8 cellular contexts compared by ENCODE assay signal in the genomic region with DNA sequence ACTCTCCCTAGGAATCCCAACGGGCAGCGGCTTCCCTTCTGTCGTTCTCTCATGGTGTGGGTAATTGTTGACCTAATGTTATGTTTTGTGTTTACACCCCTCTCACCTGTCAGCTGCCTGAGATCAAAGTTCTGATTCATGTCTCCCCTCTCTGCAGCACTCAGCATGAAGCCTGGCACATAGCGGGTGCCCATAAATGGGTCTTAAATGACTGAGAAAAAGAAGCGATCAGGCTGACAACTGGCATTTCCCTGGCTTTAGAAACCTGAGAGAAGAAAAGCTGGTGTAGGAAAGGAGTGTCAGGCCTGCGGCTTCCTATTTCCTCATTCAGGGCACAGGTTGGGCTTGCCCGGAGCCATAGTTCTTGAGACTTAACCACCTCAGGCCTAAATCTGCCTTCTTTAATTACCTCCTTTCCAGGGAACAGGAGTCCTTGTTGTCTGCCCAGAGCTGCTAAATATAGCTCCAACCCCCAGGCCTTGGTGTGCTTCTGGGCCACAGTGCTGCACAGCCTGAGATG. TPM values are rescaled to one million over a fixed set of nuclear protein-coding genes. Genes with fewer than 3 reads are reported as not detected.
DNase-seq lines count a peak whose midpoint lies in the region; ATAC-seq and TF ChIP-seq lines count a peak whose summit lies in the region.

No MANE protein-coding gene starts in this region.

- peak; percentile 82 for ATAC-seq in SK-N-SH treated with all-trans-retinoic acid at 6 μM for 48 hours
- ATAC-seq in WTC11, result peak; percentile 50
- no peak for ATAC-seq in GM18909 (IDR thresholded peaks at IDR 0.05; ENCODE audit: poor library complexity, unreplicated experiment)
- ATAC-seq in HG03457 (IDR thresholded peaks at IDR 0.05; ENCODE audit: unreplicated experiment), result no peak

- no peaks in the 10 kb centered on the region for H3K9me2 ChIP-seq in SK-N-SH

- H3K27me3 ChIP-seq in SK-N-SH (ENCODE audit: insufficient read depth), result no peaks in the 10 kb centered on the region
- no peaks in the 10 kb centered on the region for H3K27me3 ChIP-seq in testis

- H3K9me3 Mint-ChIP-seq in WTC11, result no peaks in the 10 kb centered on the region
- H3K9me3 Mint-ChIP-seq in immature natural killer cell, result no peaks in the 10 kb centered on the region

- no peak for TF ChIP-seq EP300 in SK-N-SH (IDR thresholded peaks at IDR 0.05; ENCODE audit: borderline replicate concordance in 1 of 2, low read depth in 1 of 2, low read length in 1 of 2)

- H3K4me3 Mint-ChIP-seq in WTC11, result no peak overlapping the region
- peak overlapping the region; percentile 4 to 59 (median 23) for H3K4me3 Mint-ChIP-seq in immature natural killer cell

- TF ChIP-seq CTCF in SK-N-SH (IDR thresholded peaks at IDR 0.05) (no peak), WTC11 (IDR thresholded peaks at IDR 0.05) (no peak), testis (IDR thresholded peaks at IDR 0.05) (no peak), GM10248 (IDR thresholded peaks at IDR 0.05; ENCODE audit: control extremely low read depth, extremely low read depth, low read depth, missing control alignments) (no peak)

- no peak overlapping the region for H3K4me2 ChIP-seq in SK-N-SH

- H3K36me3 ChIP-seq in SK-N-SH (replicated peaks in 1 of 2; ENCODE audit: control insufficient read depth in 1 of 2, insufficient read depth in 2 of 2, low read length in 1 of 2) (peaks cover 3 to 13% of the 10 kb centered on the region in 2 experiments), testis (ENCODE audit: low read depth, missing control alignments) (no peaks in the 10 kb centered on the region)

- no peaks in the 10 kb centered on the region for H3K36me3 Mint-ChIP-seq in WTC11
- peaks cover 0 to 9% (median 2%) of the 10 kb centered on the region in 3 donors for H3K36me3 Mint-ChIP-seq in immature natural killer cell

- H3K4me1 Mint-ChIP-seq in WTC11 (peaks cover 27% of the 10 kb centered on the region), immature natural killer cell (peaks cover 49 to 70% of the 10 kb centered on the region in 2 donors)

- intact Hi-C loops in testis (cut with DNase I; ENCODE audit: low total_unique reads), result no loop called here

- no peaks in the 10 kb centered on the region for H3K9me3 ChIP-seq in SK-N-SH
- no peaks in the 10 kb centered on the region for H3K9me3 ChIP-seq in testis

- H3K4me1 ChIP-seq in SK-N-SH (ENCODE audit: control insufficient read depth in 1 of 2, insufficient read depth in 2 of 2, low read depth in 1 of 2, low read length in 1 of 2) (peaks cover 0 to 11% of the 10 kb centered on the region in 2 experiments; a peak in 1 of 4 replicates), testis (peaks cover 13% of the 10 kb centered on the region)

- peaks cover 4% of the 10 kb centered on the region for H3F3A ChIP-seq in SK-N-SH (replicated peaks; ENCODE audit: insufficient read depth)

- no peak for TF ChIP-seq POLR2A in testis (IDR thresholded peaks at IDR 0.05)

- DNase-seq in SK-N-SH (no peak), WTC11 (ENCODE audit: low spot score) (no peak), immature natural killer cell (peak in 1 of 3 donors; percentile 15), testis (peak; percentile 22), GM10248 (ENCODE audit: extremely low spot score) (no peak)

- H3K27me3 Mint-ChIP-seq in WTC11 (ENCODE audit: low read depth), result no peaks in the 10 kb centered on the region
- H3K27me3 Mint-ChIP-seq in immature natural killer cell (ENCODE audit: low read depth in 3 of 3), result peaks cover 0 to 6% (median 3%) of the 10 kb centered on the region in 3 donors

- H4K20me1 ChIP-seq in SK-N-SH (ENCODE audit: insufficient read depth), result peaks cover 51% of the 10 kb centered on the region

- H3K27ac Mint-ChIP-seq in WTC11 (peak overlapping the region; percentile 40), immature natural killer cell (peak overlapping the region in 4 of 6 donors; percentile 3 to 84 (median 51))

- no peak for TF ChIP-seq RAD21 in SK-N-SH (IDR thresholded peaks at IDR 0.05; ENCODE audit: low read length)

- 92% methylated on average over 6 of the region's 7 CpGs for WGBS in SK-N-SH (ENCODE audit: low lambda C conversion rate)
- 72 to 78% methylated on average over 7 of the region's 7 CpGs for WGBS in testis, 2 donors

- CTCF ChIA-PET in SK-N-SH (lab: Yijun Ruan, JAX) (no interaction called here), WTC11 (lab: Charles Lee) (interaction anchor here (1.4 to 2.2 kb wide), 2 partner anchors 20 to 22 kb away, joined by 4 to 5 read pairs; no protein-coding TSS in a partner anchor), GM10248 (lab: Yijun Ruan, JAX) (interaction anchor here (1.1 kb wide), 1 partner anchor 19 kb away, joined by 3 read pairs; no protein-coding TSS in a partner anchor)

- peaks cover 99% of the 10 kb centered on the region for H3K79me2 ChIP-seq in SK-N-SH (ENCODE audit: insufficient read depth)

- peak overlapping the region in 1 of 2 experiments; percentile 28; a peak in 2 of 4 replicates for H3K27ac ChIP-seq in SK-N-SH (ENCODE audit: low read depth in 2 of 2, low read length in 1 of 2)
- peak overlapping the region in 1 of 2 donors; percentile 50 for H3K27ac ChIP-seq in testis

- H3K4me3 ChIP-seq in SK-N-SH (ENCODE audit: low read depth in 2 of 2, low read length in 1 of 2) (no peak overlapping the region), testis (no peak overlapping the region)

- POLR2A ChIA-PET in SK-N-SH (lab: Yijun Ruan, JAX) (no interaction called here), WTC11 (lab: Charles Lee) (interaction anchor here (0.7 kb wide), 1 partner anchor 84 kb away, joined by 3 read pairs; no protein-coding TSS in a partner anchor), GM10248 (lab: Yijun Ruan, JAX) (no interaction called here)

- H3K9ac ChIP-seq in SK-N-SH, result no peak overlapping the region

- no peak overlapping the region for H2AFZ ChIP-seq in SK-N-SH (ENCODE audit: low read depth)

TF ChIP-seq in SK-N-SH treated with all-trans-retinoic acid at 6 μM for 48 hours, 23 proteins besides CTCF, POLR2A, EP300 and RAD21:
- TF ChIP-seq ZFP30 (CRISPR knock-in tag; IDR thresholded peaks at IDR 0.05) (no peak), ZC3H10 (CRISPR knock-in tag; IDR thresholded peaks at IDR 0.05) (no peak), ZFP3 (CRISPR knock-in tag; IDR thresholded peaks at IDR 0.05) (no peak)
- TF ChIP-seq, protein P1, sequence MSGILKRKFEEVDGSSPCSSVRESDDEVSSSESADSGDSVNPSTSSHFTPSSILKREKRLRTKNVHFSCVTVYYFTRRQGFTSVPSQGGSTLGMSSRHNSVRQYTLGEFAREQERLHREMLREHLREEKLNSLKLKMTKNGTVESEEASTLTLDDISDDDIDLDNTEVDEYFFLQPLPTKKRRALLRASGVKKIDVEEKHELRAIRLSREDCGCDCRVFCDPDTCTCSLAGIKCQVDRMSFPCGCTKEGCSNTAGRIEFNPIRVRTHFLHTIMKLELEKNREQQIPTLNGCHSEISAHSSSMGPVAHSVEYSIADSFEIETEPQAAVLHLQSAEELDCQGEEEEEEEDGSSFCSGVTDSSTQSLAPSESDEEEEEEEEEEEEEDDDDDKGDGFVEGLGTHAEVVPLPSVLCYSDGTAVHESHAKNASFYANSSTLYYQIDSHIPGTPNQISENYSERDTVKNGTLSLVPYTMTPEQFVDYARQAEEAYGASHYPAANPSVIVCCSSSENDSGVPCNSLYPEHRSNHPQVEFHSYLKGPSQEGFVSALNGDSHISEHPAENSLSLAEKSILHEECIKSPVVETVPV (CRISPR knock-in tag; IDR thresholded peaks at IDR 0.05), result no peak

TF ChIP-seq in SK-N-SH, 30 proteins besides CTCF, POLR2A, EP300 and RAD21 (continues in another document):
- TF ChIP-seq RXRA (IDR thresholded peaks at IDR 0.05; ENCODE audit: borderline replicate concordance, low read depth), result no peak
- TF ChIP-seq, protein P2, sequence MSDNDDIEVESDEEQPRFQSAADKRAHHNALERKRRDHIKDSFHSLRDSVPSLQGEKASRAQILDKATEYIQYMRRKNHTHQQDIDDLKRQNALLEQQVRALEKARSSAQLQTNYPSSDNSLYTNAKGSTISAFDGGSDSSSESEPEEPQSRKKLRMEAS (IDR thresholded peaks at IDR 0.05; ENCODE audit: low read depth), result no peak
- no peak for TF ChIP-seq SIN3A (IDR thresholded peaks at IDR 0.05; ENCODE audit: borderline replicate concordance, low read depth, low read length)
- no peak for TF ChIP-seq TAF1 (IDR thresholded peaks at IDR 0.05; ENCODE audit: borderline replicate concordance, low read depth, low read length)
- TF ChIP-seq, protein P3, sequence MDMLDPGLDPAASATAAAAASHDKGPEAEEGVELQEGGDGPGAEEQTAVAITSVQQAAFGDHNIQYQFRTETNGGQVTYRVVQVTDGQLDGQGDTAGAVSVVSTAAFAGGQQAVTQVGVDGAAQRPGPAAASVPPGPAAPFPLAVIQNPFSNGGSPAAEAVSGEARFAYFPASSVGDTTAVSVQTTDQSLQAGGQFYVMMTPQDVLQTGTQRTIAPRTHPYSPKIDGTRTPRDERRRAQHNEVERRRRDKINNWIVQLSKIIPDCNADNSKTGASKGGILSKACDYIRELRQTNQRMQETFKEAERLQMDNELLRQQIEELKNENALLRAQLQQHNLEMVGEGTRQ (IDR thresholded peaks at IDR 0.05; ENCODE audit: borderline replicate concordance, low read depth, low read length), result no peak

TF ChIP-seq in WTC11, 78 proteins besides CTCF, POLR2A, EP300 and RAD21 (continues in another document):
- TF ChIP-seq KAT7 (CRISPR knock-in tag; IDR thresholded peaks at IDR 0.05; ENCODE audit: borderline replicate concordance), result no peak
- TF ChIP-seq, protein P4, sequence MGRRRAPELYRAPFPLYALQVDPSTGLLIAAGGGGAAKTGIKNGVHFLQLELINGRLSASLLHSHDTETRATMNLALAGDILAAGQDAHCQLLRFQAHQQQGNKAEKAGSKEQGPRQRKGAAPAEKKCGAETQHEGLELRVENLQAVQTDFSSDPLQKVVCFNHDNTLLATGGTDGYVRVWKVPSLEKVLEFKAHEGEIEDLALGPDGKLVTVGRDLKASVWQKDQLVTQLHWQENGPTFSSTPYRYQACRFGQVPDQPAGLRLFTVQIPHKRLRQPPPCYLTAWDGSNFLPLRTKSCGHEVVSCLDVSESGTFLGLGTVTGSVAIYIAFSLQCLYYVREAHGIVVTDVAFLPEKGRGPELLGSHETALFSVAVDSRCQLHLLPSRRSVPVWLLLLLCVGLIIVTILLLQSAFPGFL (CRISPR knock-in tag; IDR thresholded peaks at IDR 0.05; ENCODE audit: borderline replicate concordance), result no peak
- no peak for TF ChIP-seq ZNF416 (CRISPR knock-in tag; IDR thresholded peaks at IDR 0.05)
- TF ChIP-seq SMAD3 (CRISPR knock-in tag; IDR thresholded peaks at IDR 0.05; ENCODE audit: borderline replicate concordance), result no peak
- no peak for TF ChIP-seq CREM (CRISPR knock-in tag; IDR thresholded peaks at IDR 0.05)
- TF ChIP-seq NFATC4 (CRISPR knock-in tag; IDR thresholded peaks at IDR 0.05), result no peak
- no peak for TF ChIP-seq CREB1 (CRISPR knock-in tag; IDR thresholded peaks at IDR 0.05)
- TF ChIP-seq FOXP1 (CRISPR knock-in tag; IDR thresholded peaks at IDR 0.05; ENCODE audit: borderline replicate concordance), result no peak

RNA-seq across cellular contexts. Expression of a gene that starts 31.8 kb away (rescaled TPM):
- polyA plus RNA-seq in SK-N-SH (2012; rRNA removed) (6.6 and 9.3 TPM in 2 replicates), immature natural killer cell (10 to 100 TPM in 2 of 3 donors, 1 to 10 TPM in 1; 6.5 to 33.5 (median 11.3) TPM), testis (ENCODE audit: insufficient read depth, low read depth, low replicate concordance) (135 TPM)
- polyA plus RNA-seq in SK-N-SH (2012; cell fraction: cytosol; rRNA removed), result 7.5 and 7.6 TPM in 2 replicates
- polyA plus RNA-seq in SK-N-SH (2012; cell fraction: nucleus; rRNA removed), result 14.7 and 18.5 TPM in 2 replicates
- total RNA-seq in WTC11 (2021) (49.2 to 55.6 TPM (median 49.6 TPM) in 3 replicates), testis (100 to 1,000 TPM in 1 of 2 donors, 10 to 100 TPM in 1; 89.9 to 132 TPM)

Comparison
In these comparisons a context has a peak if more than half of its experiments do, and no peak if none do; other contexts are left out.
1. ATAC-seq: peak in SK-N-SH treated with all-trans-retinoic acid at 6 μM for 48 hours (single experiment) and WTC11 (single experiment); none in GM18909 (single experiment) and HG03457 (single experiment).